Comparison of ENCODE assay signal across 8 cellular contexts in genomic region chr15:64911317-64912186, GRCh38. TPM values are rescaled to one million over a fixed set of nuclear protein-coding genes. Genes with fewer than 3 reads are reported as not detected.
DNase-seq lines count a peak whose midpoint lies in the region; ATAC-seq and TF ChIP-seq lines count a peak whose summit lies in the region.

TSS of gene ANKDD1A (plus strand) at chr15:64911902. CDS start at chr15:64911931, 29 bp downstream.

- DNase-seq in NCI-H69 (lab: John Stamatoyannopoulos, UW): peak; percentile 82
- DNase-seq in activated naive CD4-positive, alpha-beta T cell treated with anti-CD3 and anti-CD28 coated beads, Interleukin-2, amount 50 U/mL, for 16 hours: peak; percentile 42
- peak; percentile 79 for DNase-seq in Right ventricle myocardium superior
- peak; percentile 96 for DNase-seq in osteoblast (ENCODE audit: insufficient read length, low spot score, missing footprints)
- DNase-seq in NCI-H187 treated with DMSO at 0.1 percent for 48 hours (lab: John Stamatoyannopoulos, UW): no peak

- H3K36me3 ChIP-seq in osteoblast (ENCODE audit: insufficient read depth, low read length): no peaks in the 10 kb centered on the region

- TF ChIP-seq CTCF in GM12875 (IDR thresholded peaks at IDR 0.05; ENCODE audit: borderline replicate concordance, insufficient read depth, low read depth, low read length) (no peak), osteoblast (IDR thresholded peaks at IDR 0.05; ENCODE audit: extremely low read depth, low read depth, low read length) (no peak)

- H3K4me1 ChIP-seq in osteoblast (ENCODE audit: insufficient read depth, low read length): peaks cover 4% of the 10 kb centered on the region

- H3K27ac ChIP-seq in osteoblast (ENCODE audit: low read depth, low read length): no peak within 1 kb of the TSS

- H3K27me3 ChIP-seq in osteoblast (ENCODE audit: insufficient read depth, low read length): no peaks in the 10 kb centered on the region

- peak within 1 kb of the TSS; percentile 71 for H2AFZ ChIP-seq in osteoblast (ENCODE audit: low read length)

- no peaks in the 10 kb centered on the region for H4K20me1 ChIP-seq in osteoblast (ENCODE audit: insufficient read depth, low read length)

- peak within 1 kb of the TSS; percentile 78 for H3K4me2 ChIP-seq in osteoblast (ENCODE audit: insufficient read depth, low read length)

- H3K4me3 ChIP-seq in GM12875 (ENCODE audit: low read depth, low read length): peak within 1 kb of the TSS; percentile 59
- H3K4me3 ChIP-seq in osteoblast (ENCODE audit: insufficient read depth, low read length): peak within 1 kb of the TSS; percentile 77

- ATAC-seq in HG02763 (IDR thresholded peaks at IDR 0.05; ENCODE audit: unreplicated experiment): peak; percentile 68
- ATAC-seq in Right ventricle myocardium superior (ENCODE audit: poor library complexity): peak; percentile 95
- no peak for ATAC-seq in HG02938 (IDR thresholded peaks at IDR 0.05; ENCODE audit: unreplicated experiment)

- no peaks in the 10 kb centered on the region for H3K9me3 ChIP-seq in osteoblast (ENCODE audit: low read depth, low read length)

- intact Hi-C loops in Right ventricle myocardium superior (cut with DNase I): no loop called here

- no peaks in the 10 kb centered on the region for H3K79me2 ChIP-seq in osteoblast (ENCODE audit: insufficient read depth, low read length)

RNA-seq across cellular contexts. Expression of gene ANKDD1A, which starts in this region (rescaled TPM):
- total RNA-seq in Right ventricle myocardium superior (1.4 TPM), osteoblast (3.8 and 6.2 TPM in 2 replicates)
